ENCODE assay signal across 1 cellular context in the genomic region with DNA sequence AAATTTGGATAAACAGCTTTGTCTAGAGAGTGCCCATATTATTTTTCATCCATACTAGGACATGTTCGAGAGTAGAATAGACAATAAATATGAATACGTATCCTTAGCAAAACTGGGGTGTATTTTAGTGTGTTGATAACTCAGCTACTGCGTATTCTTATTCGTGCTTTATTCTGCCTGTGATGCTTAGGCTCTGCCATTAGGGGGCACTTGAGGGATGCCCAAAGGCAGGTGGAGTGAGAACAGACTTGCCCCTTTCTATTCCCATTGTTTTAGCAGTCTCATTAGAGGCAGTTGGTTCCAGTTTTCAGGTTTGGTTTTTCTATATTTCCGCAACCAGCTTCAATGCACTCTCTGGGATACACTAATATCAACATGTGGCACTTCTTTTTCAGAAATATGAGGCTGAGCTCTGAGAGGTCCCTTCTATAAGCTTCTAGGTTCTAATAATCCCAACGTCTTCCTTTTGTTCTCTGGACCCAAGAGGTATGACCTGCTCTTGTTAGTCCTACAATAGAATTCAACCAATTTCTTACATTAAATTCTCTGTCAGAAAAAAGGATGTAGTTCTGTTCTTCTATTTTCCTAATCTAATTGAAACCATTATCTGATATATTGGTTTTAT.
TF ChIP-seq lines count a peak whose summit lies in the region.

No MANE protein-coding gene starts in this region.

TF ChIP-seq in H1, 55 proteins besides CTCF, POLR2A, EP300 and RAD21 (continued from another document):
- no peak for TF ChIP-seq USF2 (IDR thresholded peaks at IDR 0.05; ENCODE audit: low read length)
